10 cellular contexts compared by ENCODE assay signal in genomic region chr19:6720369-6721112, GRCh38. TPM values are rescaled to one million over a fixed set of nuclear protein-coding genes. Genes with fewer than 3 reads are reported as not detected.
A peak's percentile ranks its signal among the peaks of the same experiment; 100 is the strongest.
DNase-seq lines count a peak whose midpoint lies in the region; ATAC-seq, FAIRE-seq and TF ChIP-seq lines count a peak whose summit lies in the region.
"Had no signal": no experiment of that assay in that cellular context is flagged by ENCODE, and none has a peak within 500 bp of the region (broad histone marks: within the 10 kb centered on the region; RNA-seq: fewer than 3 reads in every experiment).

C3 (minus strand) TSS chr19:6720650; CDS start chr19:6720589, 61 bp downstream.

- no peaks in the 10 kb centered on the region for H3K36me3 ChIP-seq in CD4-positive, CD25-positive, alpha-beta regulatory T cell (ENCODE audit: control insufficient read depth, insufficient read depth, low read length)
- H3K36me3 ChIP-seq in PC-9 (ENCODE audit: low read depth) (no peaks in the 10 kb centered on the region), trophoblast cell (ENCODE audit: control insufficient read depth in 1 of 2, insufficient read depth in 2 of 2, low read length in 2 of 2) (no peaks in the 10 kb centered on the region)

- H4K8ac ChIP-seq in trophoblast cell (ENCODE audit: low read depth, low read length), result no peak within 1 kb of the TSS

- no peak within 1 kb of the TSS for H3K9ac ChIP-seq in trophoblast cell (ENCODE audit: low read length)

- no peaks in the 10 kb centered on the region for H4K20me1 ChIP-seq in PC-9 (ENCODE audit: insufficient read depth)

- no peaks in the 10 kb centered on the region for H3K36me3 Mint-ChIP-seq in CD4-positive, CD25-positive, alpha-beta regulatory T cell

- peaks cover 0 to 2% (median 0%) of the 10 kb centered on the region in 7 donors for H3K9me3 Mint-ChIP-seq in CD4-positive, CD25-positive, alpha-beta regulatory T cell

- no peak for TF ChIP-seq CTCF in PC-9 (conservative IDR thresholded peaks at IDR 0.05)
- TF ChIP-seq CTCF in foreskin fibroblast (IDR thresholded peaks at IDR 0.05; ENCODE audit: low read depth, low read length), result no peak
- TF ChIP-seq CTCF in D721Med (IDR thresholded peaks at IDR 0.05; ENCODE audit: insufficient read depth, missing control alignments), result no peak

- H2AFZ ChIP-seq in PC-9 (no peak within 1 kb of the TSS), trophoblast cell (ENCODE audit: insufficient read depth, low read length, poor library complexity) (no peak within 1 kb of the TSS)

- no peak within 1 kb of the TSS for H2BK5ac ChIP-seq in trophoblast cell (ENCODE audit: low read depth, low read length, poor library complexity)

- H2AK5ac ChIP-seq in trophoblast cell (ENCODE audit: low read length), result no peak within 1 kb of the TSS

- no peak within 1 kb of the TSS for H3K18ac ChIP-seq in trophoblast cell (ENCODE audit: low read length)

- H3K4me1 ChIP-seq in CD4-positive, CD25-positive, alpha-beta regulatory T cell (ENCODE audit: control insufficient read depth, insufficient read depth, low read length, poor library complexity, severe bottlenecking), result no peaks in the 10 kb centered on the region
- H3K4me1 ChIP-seq in PC-9 (replicated peaks; ENCODE audit: insufficient read depth) (peaks cover 47% of the 10 kb centered on the region), trophoblast cell (ENCODE audit: control insufficient read depth in 1 of 2, insufficient read depth in 2 of 2, low read length in 2 of 2) (peaks cover 2 to 5% of the 10 kb centered on the region in 2 experiments)

- H3K27ac Mint-ChIP-seq in CD4-positive, CD25-positive, alpha-beta regulatory T cell, result peak within 1 kb of the TSS; percentile 32 to 59 (median 39)

- H3K4me3 ChIP-seq in CD4-positive, CD25-positive, alpha-beta regulatory T cell (ENCODE audit: low read depth, low read length), result no peak within 1 kb of the TSS
- H3K4me3 ChIP-seq in PC-9 (peak within 1 kb of the TSS; percentile 64), foreskin fibroblast (ENCODE audit: low read depth in 1 of 2, low read length in 2 of 2) (no peak within 1 kb of the TSS), trophoblast cell (ENCODE audit: low read depth, low read length) (no peak within 1 kb of the TSS)

- H3K27ac ChIP-seq in CD4-positive, CD25-positive, alpha-beta regulatory T cell (ENCODE audit: insufficient read depth, low read length, poor library complexity, severe bottlenecking), result no peak within 1 kb of the TSS
- H3K27ac ChIP-seq in PC-9 (peak within 1 kb of the TSS; percentile 77), trophoblast cell (ENCODE audit: low read depth, low read length) (no peak within 1 kb of the TSS)

- peaks cover 30% of the 10 kb centered on the region for H3F3A ChIP-seq in PC-9 (ENCODE audit: insufficient read depth, low read depth)

- H4K12ac ChIP-seq in trophoblast cell (ENCODE audit: low read depth, low read length), result no peak within 1 kb of the TSS

- peaks cover 0 to 13% (median 4%) of the 10 kb centered on the region in 4 donors for H3K4me1 Mint-ChIP-seq in CD4-positive, CD25-positive, alpha-beta regulatory T cell

- DNase-seq in CD4-positive, CD25-positive, alpha-beta regulatory T cell, result no peak
- DNase-seq in PC-9, result peak; percentile 69 to 88
- peak; percentile 64 to 70 for DNase-seq in foreskin fibroblast
- DNase-seq in trophoblast cell, result peak; percentile 24 to 47
- DNase-seq in stimulated activated CD4-positive, alpha-beta T cell treated with anti-CD3 and anti-CD28 coated beads, Interleukin-15, amount 100 ng/mL, for 24 hours, result no peak
- no peak for DNase-seq in NCI-H2227 (lab: John Stamatoyannopoulos, UW; ENCODE audit: unreplicated experiment)
- DNase-seq in D721Med (ENCODE audit: insufficient read length, low spot score), result no peak
- DNase-seq: KBM-7 had no signal

- CTCF ChIA-PET in PC-9 (lab: Charles Lee), result interaction anchor here (0.6 to 0.7 kb wide), 3 partner anchors 16 to 143 kb away, joined by 3 to 12 read pairs (median 3); no protein-coding TSS in a partner anchor

- BruUV-seq in PC-9 (replicated peaks; lab: Mats Ljungman, UMichigan), result no TSS peak

- H3K4me2 ChIP-seq in PC-9 (peak within 1 kb of the TSS; percentile 96), trophoblast cell (ENCODE audit: low read length) (no peak within 1 kb of the TSS)

- WGBS in trophoblast cell (ENCODE audit: extremely low coverage, insufficient coverage, insufficient read length), result no CpG with 5 or more reads among the region's 4 CpGs

- H4K91ac ChIP-seq in trophoblast cell (ENCODE audit: low read depth, low read length), result no peak within 1 kb of the TSS

- no peak for ATAC-seq in CD4-positive, CD25-positive, alpha-beta regulatory T cell (ENCODE audit: low read depth in 2 of 2)
- no peak for ATAC-seq in HG03139 (IDR thresholded peaks at IDR 0.05; ENCODE audit: unreplicated experiment)

- H3K27me3 Mint-ChIP-seq in CD4-positive, CD25-positive, alpha-beta regulatory T cell, result peaks cover 11% of the 10 kb centered on the region

- H3K27me3 ChIP-seq in CD4-positive, CD25-positive, alpha-beta regulatory T cell (ENCODE audit: control insufficient read depth, insufficient read depth, low read length), result no peaks in the 10 kb centered on the region
- H3K27me3 ChIP-seq in PC-9 (ENCODE audit: insufficient read depth, low read depth) (no peaks in the 10 kb centered on the region), trophoblast cell (ENCODE audit: insufficient read depth, low read length) (no peaks in the 10 kb centered on the region)

- POLR2A ChIA-PET in PC-9 (lab: Charles Lee; ENCODE audit: unreplicated experiment), result interaction anchor here (0.6 to 1.5 kb wide), 2 partner anchors 17 to 30 kb away, joined by 4 to 15 read pairs; partner anchors contain the start of gene GPR108

- H3K79me1 ChIP-seq in trophoblast cell (ENCODE audit: low read length), result no peaks in the 10 kb centered on the region

- H3K9me3 ChIP-seq in CD4-positive, CD25-positive, alpha-beta regulatory T cell (ENCODE audit: control insufficient read depth in 2 of 2, low read length in 2 of 2), result no peaks in the 10 kb centered on the region
- no peaks in the 10 kb centered on the region for H3K9me3 ChIP-seq in PC-9 (ENCODE audit: insufficient read depth, low read depth)
- peaks cover 7% of the 10 kb centered on the region for H3K9me3 ChIP-seq in trophoblast cell (ENCODE audit: insufficient read depth, low read depth, low read length)

- H3K79me2 ChIP-seq in PC-9 (ENCODE audit: low read depth), result peaks cover 15% of the 10 kb centered on the region
- no peaks in the 10 kb centered on the region for H3K79me2 ChIP-seq in trophoblast cell (ENCODE audit: control insufficient read depth, insufficient read depth, low read length, poor library complexity)

- H3K14ac ChIP-seq in trophoblast cell (ENCODE audit: low read length), result no peak within 1 kb of the TSS

- H3K4me3 Mint-ChIP-seq in CD4-positive, CD25-positive, alpha-beta regulatory T cell, result no peak within 1 kb of the TSS
- H3K4me3 Mint-ChIP-seq: neural crest cell had no signal

- no peaks in the 10 kb centered on the region for H3K9me2 ChIP-seq in PC-9 (ENCODE audit: insufficient read depth)

- H2BK12ac ChIP-seq in trophoblast cell (ENCODE audit: low read length), result no peak within 1 kb of the TSS

- no peak within 1 kb of the TSS for H3K4ac ChIP-seq in trophoblast cell (ENCODE audit: low read depth, low read length)

- no peak within 1 kb of the TSS for H3K23ac ChIP-seq in trophoblast cell (ENCODE audit: low read length)

- intact Hi-C loops in PC-9 (cut with micrococcal nuclease; ENCODE audit: unreplicated experiment), result no loop called here

- no peak within 1 kb of the TSS for H2BK120ac ChIP-seq in trophoblast cell (ENCODE audit: insufficient read depth, low read length, poor library complexity)

- FAIRE-seq in D721Med (lab: Jason Lieb, UNC), result no peak

RNA-seq across cellular contexts. Expression of gene C3, which starts in this region (rescaled TPM):
- total RNA-seq in CD4-positive, CD25-positive, alpha-beta regulatory T cell, result not detected
- polyA plus RNA-seq in CD4-positive, CD25-positive, alpha-beta regulatory T cell, result not detected
- 130 and 132 TPM in 2 replicates for total RNA-seq in PC-9 (2021)
- polyA plus RNA-seq in trophoblast cell (2013), result 4.5 and 5.1 TPM in 2 replicates

Comparison
In these comparisons a context has a peak if more than half of its experiments do, and no peak if none do; other contexts are left out.
1. RNA of gene C3 (total RNA-seq): 130 to 132 TPM in PC-9; not detected in CD4-positive, CD25-positive, alpha-beta regulatory T cell (single experiment); every median in the first group is over 10 times any median in the second.
2. DNase-seq: peak in PC-9 (2 of 2), foreskin fibroblast (2 of 2) and trophoblast cell (2 of 2); none in CD4-positive, CD25-positive, alpha-beta regulatory T cell (0 of 3), stimulated activated CD4-positive, alpha-beta T cell treated with anti-CD3 and anti-CD28 coated beads, Interleukin-15, amount 100 ng/mL, for 24 hours (single experiment), NCI-H2227 (single experiment) and D721Med (single experiment).